8 cellular contexts compared by ENCODE assay signal in genomic region chr11:64971421-64972233, GRCh38. TPM values are rescaled to one million over a fixed set of nuclear protein-coding genes. Genes with fewer than 3 reads are reported as not detected.
A peak's percentile ranks its signal among the peaks of the same experiment; 100 is the strongest.
DNase-seq lines count a peak whose midpoint lies in the region; ATAC-seq, FAIRE-seq and TF ChIP-seq lines count a peak whose summit lies in the region.

Gene MAJIN, minus strand, starts transcription at chr11:64972108. Its CDS starts 12,703 bp downstream, at chr11:64959405.

- no peak within 1 kb of the TSS for H3K27ac ChIP-seq in right lobe of liver

- ATAC-seq in right lobe of liver = peak; percentile 80 to 95 (median 88)
- no peak for ATAC-seq in HG02588 (IDR thresholded peaks at IDR 0.05; ENCODE audit: unreplicated experiment)

- no peak for TF ChIP-seq CTCF in choroid plexus epithelial cell (conservative IDR thresholded peaks at IDR 0.05; ENCODE audit: low read depth, low read length)
- no peak for TF ChIP-seq CTCF in right lobe of liver (IDR thresholded peaks at IDR 0.05)

- H3K9me3 ChIP-seq in right lobe of liver = no peaks in the 10 kb centered on the region

- H3K36me3 ChIP-seq in right lobe of liver = no peaks in the 10 kb centered on the region

- peaks cover 0 to 10% (median 0%) of the 10 kb centered on the region in 4 donors for H3K4me1 ChIP-seq in right lobe of liver

- DNase-seq in GM18507 (ENCODE audit: extremely low spot score, insufficient read length, low read depth) (peak; percentile 74), choroid plexus epithelial cell (ENCODE audit: low read depth) (peak; percentile 82), right lobe of liver (peak; percentile 86 to 91 (median 89)), DMS79 (lab: John Stamatoyannopoulos, UW) (no peak), A172 (ENCODE audit: low spot score) (no peak)
- DNase-seq in activated CD4-positive, alpha-beta T cell treated with anti-CD3 and anti-CD28 coated beads, Interleukin-2, amount 50 U/mL, for 1 hour = peak; percentile 89
- peak; percentile 83 to 89 for DNase-seq in stimulated activated CD4-positive, alpha-beta T cell treated with anti-CD3 and anti-CD28 coated beads, Interleukin-2, amount 100 ng/mL, for 48 hours

- FAIRE-seq in GM18507 (lab: Jason Lieb, UNC) = peak; percentile 52

- H3K4me3 ChIP-seq in choroid plexus epithelial cell (ENCODE audit: low read depth, low read length) = peak within 1 kb of the TSS; percentile 50
- peak within 1 kb of the TSS; percentile 27 to 47 (median 44) for H3K4me3 ChIP-seq in right lobe of liver

- 0% methylated on average over 7 of the region's 69 CpGs for WGBS in right lobe of liver (ENCODE audit: insufficient coverage, low coverage, low lambda C conversion rate, missing lambda C conversion rate)

- intact Hi-C loops in right lobe of liver (cut with DNase I) = no loop called here

- no peaks in the 10 kb centered on the region for H3K27me3 ChIP-seq in right lobe of liver

- no peak for TF ChIP-seq POLR2A in right lobe of liver (IDR thresholded peaks at IDR 0.05)

RNA-seq across cellular contexts. Expression of gene MAJIN, which starts in this region (rescaled TPM):
- under 1 TPM in 2 of 6 experiments, not detected in 4; 0.33 to 0.86 TPM for total RNA-seq in right lobe of liver
- total RNA-seq in A172 (2014; rRNA removed; shearing (Covaris generic)) = not detected in 2 replicates

Comparison
In these comparisons a context has a peak if more than half of its experiments do, and no peak if none do; other contexts are left out.
1. Peak in DNase-seq, ATAC-seq and H3K4me3 ChIP-seq in right lobe of liver; RNA of the gene not detected or under 1 TPM.
2. DNase-seq: peak in GM18507 (single experiment), activated CD4-positive, alpha-beta T cell treated with anti-CD3 and anti-CD28 coated beads, Interleukin-2, amount 50 U/mL, for 1 hour (single experiment), choroid plexus epithelial cell (single experiment) and stimulated activated CD4-positive, alpha-beta T cell treated with anti-CD3 and anti-CD28 coated beads, Interleukin-2, amount 100 ng/mL, for 48 hours (2 of 2); none in DMS79 (single experiment) and A172 (single experiment).